In the genomic region with DNA sequence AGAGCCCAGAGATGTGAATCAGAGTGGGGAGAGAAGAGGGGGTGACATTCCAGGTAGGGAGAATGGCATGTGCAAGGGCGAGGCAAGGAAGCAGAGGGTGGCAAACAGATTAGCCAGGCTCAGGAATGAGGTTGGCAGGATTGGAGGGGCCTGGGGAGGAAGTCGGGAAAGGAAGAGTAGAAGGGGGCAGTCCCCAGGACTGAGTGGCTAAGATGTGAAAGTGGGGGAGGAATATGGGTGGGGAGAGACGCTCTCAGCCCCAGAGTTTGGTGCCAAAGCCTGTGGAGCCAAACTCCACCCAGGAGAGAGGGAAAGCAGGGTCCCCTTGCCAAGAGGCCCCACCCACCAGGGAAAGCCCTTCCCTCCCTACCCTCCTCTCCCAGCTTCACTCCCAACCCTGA, we compare ENCODE assay signal across 10 cellular contexts. TPM values are rescaled to one million over a fixed set of nuclear protein-coding genes. Genes with fewer than 3 reads are reported as not detected.
DNase-seq lines count a peak whose midpoint lies in the region; ATAC-seq, FAIRE-seq and TF ChIP-seq lines count a peak whose summit lies in the region.
"Had no signal": no experiment of that assay in that cellular context is flagged by ENCODE, and none has a peak within 500 bp of the region (broad histone marks: within the 10 kb centered on the region; RNA-seq: fewer than 3 reads in every experiment).

No MANE protein-coding gene starts in this region.

- no peak overlapping the region for H3K4ac ChIP-seq in mesenchymal stem cell (ENCODE audit: low read depth in 1 of 2, low read length in 2 of 2)

- H3K27me3 ChIP-seq in K562 (ENCODE audit: control insufficient read depth in 2 of 2, insufficient read depth in 2 of 2, low read length in 2 of 2) (no peaks in the 10 kb centered on the region), mesenchymal stem cell (ENCODE audit: control insufficient read depth in 1 of 2, insufficient read depth in 1 of 2, low read length in 2 of 2) (no peaks in the 10 kb centered on the region), transverse colon (no peaks in the 10 kb centered on the region)

- H3K18ac ChIP-seq in mesenchymal stem cell (ENCODE audit: low read depth in 1 of 2, low read length in 2 of 2), result no peak overlapping the region

- in situ Hi-C loops in K562 (cut with MboI), result no loop called here
- in situ Hi-C loops in transverse colon (cut with MboI; ENCODE audit: low pct_ligation_motif_present in 1 of 4, low pct_unique_long_range_greater_than_20kb in 1 of 4, low sequenced_read_pairs in 3 of 4), result loop anchor here in 2 of 4 donors (25.0 kb wide), 1 partner anchor 88 kb away; a partner anchor contains a TSS

- peaks cover 12% of the 10 kb centered on the region for H3K79me2 ChIP-seq in K562 (ENCODE audit: control insufficient read depth, insufficient read depth, low read length)

- no peak for DNase-seq in activated CD4-positive, alpha-beta T cell treated with anti-CD3 and anti-CD28 coated beads, Interleukin-2, amount 10 ng/mL, durations not matched to agents 24 days and 14 days
- no peak for DNase-seq in activated CD4-positive, alpha-beta T cell treated with anti-CD3 and anti-CD28 coated beads for 1 hour
- DNase-seq in K562 (ENCODE audit: extremely low read depth in 1 of 4, low spot score in 3 of 4), result no peak
- no peak for DNase-seq in mesenchymal stem cell
- no peak for DNase-seq in transverse colon
- no peak for DNase-seq in NCI-H1105 (lab: John Stamatoyannopoulos, UW)
- DNase-seq in NCI-H82 treated with DMSO at 0.1 percent for 48 hours (lab: John Stamatoyannopoulos, UW; ENCODE audit: unreplicated experiment), result no peak
- DNase-seq in NK-92 treated with Interleukin-12 subunit alpha and Interleukin-12 subunit beta, amount 100 ng/mL, for 24 hours (lab: John Stamatoyannopoulos, UW), result no peak
- DNase-seq: ACHN, SW 1271 had no signal

- no peak overlapping the region for H3K4me2 ChIP-seq in K562 (ENCODE audit: insufficient read depth, low read length)
- no peak overlapping the region for H3K4me2 ChIP-seq in mesenchymal stem cell (ENCODE audit: low read length, poor library complexity, severe bottlenecking)

- H3K4me1 Mint-ChIP-seq in activated CD4-positive, alpha-beta T cell treated with anti-CD3 and anti-CD28 coated beads, Interleukin-2, amount 10 ng/mL, durations not matched to agents 24 days and 14 days, result peaks cover 78% of the 10 kb centered on the region

- H3K36me3 ChIP-seq in K562 (ENCODE audit: control insufficient read depth, insufficient read depth, low read length) (no peaks in the 10 kb centered on the region), mesenchymal stem cell (ENCODE audit: control insufficient read depth in 1 of 2, insufficient read depth in 2 of 2, low read depth in 1 of 2, low read length in 2 of 2) (no peaks in the 10 kb centered on the region), transverse colon (no peaks in the 10 kb centered on the region)

- peak overlapping the region; percentile 26 for H2BK15ac ChIP-seq in mesenchymal stem cell (ENCODE audit: low read depth, poor library complexity, severe bottlenecking)

- peak overlapping the region; percentile 82 for H3K27ac Mint-ChIP-seq in activated CD4-positive, alpha-beta T cell treated with anti-CD3 and anti-CD28 coated beads, Interleukin-2, amount 10 ng/mL, durations not matched to agents 24 days and 14 days

- H3K27ac ChIP-seq in K562 (ENCODE audit: extremely low read depth, low read depth, low read length) (no peak overlapping the region), mesenchymal stem cell (ENCODE audit: low read length, poor library complexity, severe bottlenecking) (no peak overlapping the region), transverse colon (peak overlapping the region; percentile 49 to 96 (median 94))

- H3K4me1 ChIP-seq in K562 (replicated peaks in 1 of 2; ENCODE audit: control insufficient read depth in 2 of 2, insufficient read depth in 2 of 2, low read length in 2 of 2), result peaks cover 32 to 42% of the 10 kb centered on the region in 2 experiments
- peaks cover 34% of the 10 kb centered on the region for H3K4me1 ChIP-seq in mesenchymal stem cell (ENCODE audit: control insufficient read depth, insufficient read depth, low read depth, low read length)
- H3K4me1 ChIP-seq in transverse colon, result peaks cover 48 to 76% (median 51%) of the 10 kb centered on the region in 4 donors

- no TSS peak for BruUV-seq in K562 (replicated peaks; lab: Mats Ljungman, UMichigan)

- peak overlapping the region; percentile 47 for H3K4me3 Mint-ChIP-seq in activated CD4-positive, alpha-beta T cell treated with anti-CD3 and anti-CD28 coated beads, Interleukin-2, amount 10 ng/mL, durations not matched to agents 24 days and 14 days

- 54% methylated on average over 3 of the region's 3 CpGs for WGBS in K562 (ENCODE audit: insufficient coverage, low coverage, missing lambda C conversion rate)
- 75% methylated on average over 2 of the region's 3 CpGs for WGBS in mesenchymal stem cell
- WGBS in transverse colon (ENCODE audit: low coverage in 1 of 2), 2 donors, result 44% methylated on average over 3 of the region's 3 CpGs

- no peak overlapping the region for H4K8ac ChIP-seq in mesenchymal stem cell (ENCODE audit: low read length)

- no peak overlapping the region for H2BK120ac ChIP-seq in mesenchymal stem cell (ENCODE audit: low read depth, low read length)

- H4K91ac ChIP-seq in mesenchymal stem cell (ENCODE audit: low read length), result no peak overlapping the region

- no peak overlapping the region for H2BK12ac ChIP-seq in mesenchymal stem cell (ENCODE audit: low read length in 2 of 2)

- peaks cover 3% of the 10 kb centered on the region for H3K36me3 Mint-ChIP-seq in activated CD4-positive, alpha-beta T cell treated with anti-CD3 and anti-CD28 coated beads, Interleukin-2, amount 10 ng/mL, durations not matched to agents 24 days and 14 days (ENCODE audit: low read depth)

- H2AFZ ChIP-seq in K562 (ENCODE audit: low read depth, low read length) (peak overlapping the region; percentile 9; the same call in 1 of the 2 replicates), mesenchymal stem cell (ENCODE audit: low read depth, low read length) (no peak overlapping the region)

- TF ChIP-seq CTCF in K562 (IDR thresholded peaks at IDR 0.05 in 2 of 3, conservative IDR thresholded peaks at IDR 0.05 in 1 of 3; ENCODE audit: insufficient read depth in 2 of 3, low read depth in 1 of 3, low read length in 3 of 3) (no peak), transverse colon (IDR thresholded peaks at IDR 0.05) (no peak)

- H3K27me3 Mint-ChIP-seq in activated CD4-positive, alpha-beta T cell treated with anti-CD3 and anti-CD28 coated beads, Interleukin-2, amount 10 ng/mL, durations not matched to agents 24 days and 14 days, result no peaks in the 10 kb centered on the region

- no peaks in the 10 kb centered on the region for H3K79me1 ChIP-seq in mesenchymal stem cell (replicated peaks; ENCODE audit: low read length, poor library complexity, severe bottlenecking)

- H4K20me1 ChIP-seq in K562 (replicated peaks; ENCODE audit: control insufficient read depth, insufficient read depth, low read length), result no peaks in the 10 kb centered on the region

- no peak overlapping the region for H2BK5ac ChIP-seq in mesenchymal stem cell (ENCODE audit: low read depth, low read length, poor library complexity, severe bottlenecking)

- no peak overlapping the region for H3K23ac ChIP-seq in mesenchymal stem cell (ENCODE audit: low read length in 2 of 2)

- CTCF ChIA-PET in K562 (lab: Yijun Ruan, JAX; ENCODE audit: low intra/inter-chr PET ratio), result no interaction called here

- no peak overlapping the region for H3K14ac ChIP-seq in mesenchymal stem cell (ENCODE audit: low read length in 2 of 2)

- H3K9me3 ChIP-seq in K562 (replicated peaks; ENCODE audit: control insufficient read depth, insufficient read depth, low read depth, low read length), result no peaks in the 10 kb centered on the region
- no peaks in the 10 kb centered on the region for H3K9me3 ChIP-seq in mesenchymal stem cell (ENCODE audit: control insufficient read depth, low read length)
- no peaks in the 10 kb centered on the region for H3K9me3 ChIP-seq in transverse colon

- H3K9ac ChIP-seq in K562 (ENCODE audit: insufficient read depth in 1 of 2, low read depth in 2 of 2, low read length in 2 of 2) (peak overlapping the region in 1 of 2 experiments; percentile 75; a peak in 2 of 4 replicates), mesenchymal stem cell (ENCODE audit: low read length) (peak overlapping the region; percentile 28)

- FAIRE-seq in K562 (lab: Jason Lieb, UNC), result no peak

- peaks cover 4% of the 10 kb centered on the region for H3K9me3 Mint-ChIP-seq in activated CD4-positive, alpha-beta T cell treated with anti-CD3 and anti-CD28 coated beads, Interleukin-2, amount 10 ng/mL, durations not matched to agents 24 days and 14 days

- no peak for TF ChIP-seq RAD21 in K562 (CRISPR knock-in tag; conservative IDR thresholded peaks at IDR 0.05 in 1 of 2, IDR thresholded peaks at IDR 0.05 in 1 of 2)

- intact Hi-C loops in activated CD4-positive, alpha-beta T cell treated with anti-CD3 and anti-CD28 coated beads, Interleukin-2, amount 10 ng/mL, durations not matched to agents 24 days and 14 days (cut with micrococcal nuclease), result no loop called here
- intact Hi-C loops in K562 (cut with micrococcal nuclease), result no loop called here
- intact Hi-C loops in transverse colon (cut with DNase I; ENCODE audit: low total_unique reads), result no loop called here

- no peaks in the 10 kb centered on the region for H3K9me1 ChIP-seq in K562 (ENCODE audit: control insufficient read depth, insufficient read depth, low read length)

- TF ChIP-seq POLR2A in K562 (conservative IDR thresholded peaks at IDR 0.05), result no peak
- no peak for TF ChIP-seq POLR2A in transverse colon (IDR thresholded peaks at IDR 0.05)

- no peak for TF ChIP-seq EP300 in K562 (IDR thresholded peaks at IDR 0.05; ENCODE audit: low read length)
- TF ChIP-seq EP300 in transverse colon (IDR thresholded peaks at IDR 0.05; ENCODE audit: low read depth), result no peak

- ATAC-seq in K562, result no peak

- H2AK5ac ChIP-seq in mesenchymal stem cell (ENCODE audit: low read length, severe bottlenecking), result peak overlapping the region; percentile 51

- POLR2A ChIA-PET in K562 (lab: Yijun Ruan, JAX), result interaction anchor here (0.6 to 0.7 kb wide), 2 partner anchors 33 to 554 kb away, joined by 3 read pairs; no protein-coding TSS in a partner anchor

- H3K4me3 ChIP-seq in K562, result no peak overlapping the region
- no peak overlapping the region for H3K4me3 ChIP-seq in mesenchymal stem cell (ENCODE audit: insufficient read depth in 1 of 2, low read depth in 1 of 2, low read length in 2 of 2)
- no peak overlapping the region for H3K4me3 ChIP-seq in transverse colon

RNA-seq across cellular contexts. Expression of a gene that starts 5.5 kb away (rescaled TPM):
- total RNA-seq in activated CD4-positive, alpha-beta T cell treated with anti-CD3 and anti-CD28 coated beads, Interleukin-2, amount 10 ng/mL, durations not matched to agents 24 days and 14 days, result 405 and 419 TPM in 2 replicates
- total RNA-seq in K562 (2011; cell fraction: chromatin; rRNA removed; ENCODE audit: low replicate concordance), result 123 and 300 TPM in 2 replicates
- total RNA-seq in K562 (2011; cell fraction: nucleolus; rRNA removed), result 143 and 147 TPM in 2 replicates
- 123 and 161 TPM in 2 replicates for total RNA-seq in K562 (2011; cell fraction: nucleoplasm; rRNA removed)
- 38.4 and 57.4 TPM in 2 replicates for total RNA-seq in K562 (2014; rRNA removed)
- 22.2 and 30.2 TPM in 2 replicates for total RNA-seq in K562 (2014; rRNA removed; fragmentation: Illumina TruSeq; extraction: Trizol)
- total RNA-seq in K562 (2015; rRNA removed; fragmentation: Illumina TruSeq; extraction: Trizol), result 26.7 and 28.2 TPM in 2 replicates
- total RNA-seq in K562 (2021), result 119 and 129 TPM in 2 replicates
- 31.1 and 33.7 TPM in 2 replicates for polyA plus RNA-seq in K562 (2011; rRNA removed)
- 20.6 and 43.9 TPM in 2 replicates for polyA plus RNA-seq in K562 (2011; cell fraction: cytosol; rRNA removed)
- 215 and 430 TPM in 2 replicates for polyA plus RNA-seq in K562 (2011; cell fraction: nucleus; rRNA removed)
- polyA plus RNA-seq in K562 (2012), result 67.8 and 112 TPM in 2 replicates
- polyA plus RNA-seq in K562 (2014; fragmentation: Illumina TruSeq; extraction: Trizol), result 71.9 and 82.7 TPM in 2 replicates
- polyA plus RNA-seq in K562 (2014; fragmentation: Nextera tagmentation; extraction: Ambion mirVana), result 1 to 10 TPM; 2.5 to 3.8 TPM
- polyA plus RNA-seq in K562 (2014; rRNA removed), result 78.0 and 82.7 TPM in 2 replicates
- 8.5 and 12.0 TPM in 2 replicates for polyA minus RNA-seq in K562 (2011; rRNA and poly(A)+ RNA removed)
- polyA minus RNA-seq in K562 (2011; cell fraction: cytosol; rRNA and poly(A)+ RNA removed), result 28.2 and 32.6 TPM in 2 replicates
- 41.2 and 50.1 TPM in 2 replicates for polyA minus RNA-seq in K562 (2011; cell fraction: nucleus; rRNA and poly(A)+ RNA removed)
- polyA plus RNA-seq in mesenchymal stem cell (2013, experiment 1 of 2), result 50.4 TPM
- polyA plus RNA-seq in mesenchymal stem cell (2013, experiment 2 of 2), result 47.9 TPM
- 100 to 1,000 TPM in 1 of 4 donors, 10 to 100 TPM in 3; 19.4 to 133 (median 28.3) TPM for total RNA-seq in transverse colon

RNA-seq across cellular contexts. Expression of a gene that starts 52.2 kb away (rescaled TPM):
- 10.7 and 12.3 TPM in 2 replicates for total RNA-seq in activated CD4-positive, alpha-beta T cell treated with anti-CD3 and anti-CD28 coated beads, Interleukin-2, amount 10 ng/mL, durations not matched to agents 24 days and 14 days
- total RNA-seq in K562 (2011; cell fraction: chromatin; rRNA removed; ENCODE audit: low replicate concordance), result 18.5 and 36.8 TPM in 2 replicates
- total RNA-seq in K562 (2011; cell fraction: nucleolus; rRNA removed), result 31.2 and 31.5 TPM in 2 replicates
- 45.5 and 69.2 TPM in 2 replicates for total RNA-seq in K562 (2011; cell fraction: nucleoplasm; rRNA removed)
- 16.3 and 25.4 TPM in 2 replicates for total RNA-seq in K562 (2014; rRNA removed)
- total RNA-seq in K562 (2014; rRNA removed; fragmentation: Illumina TruSeq; extraction: Trizol), result 13.1 and 18.3 TPM in 2 replicates
- 16.1 and 16.2 TPM in 2 replicates for total RNA-seq in K562 (2015; rRNA removed; fragmentation: Illumina TruSeq; extraction: Trizol)
- total RNA-seq in K562 (2021), result 37.5 and 41.9 TPM in 2 replicates
- 10.7 and 15.7 TPM in 2 replicates for polyA plus RNA-seq in K562 (2011; rRNA removed)
- polyA plus RNA-seq in K562 (2011; cell fraction: cytosol; rRNA removed), result 16.7 and 26.0 TPM in 2 replicates
- polyA plus RNA-seq in K562 (2011; cell fraction: nucleus; rRNA removed), result 25.7 and 35.1 TPM in 2 replicates
- polyA plus RNA-seq in K562 (2012), result 22.2 and 44.4 TPM in 2 replicates
- polyA plus RNA-seq in K562 (2014; fragmentation: Illumina TruSeq; extraction: Trizol), result 28.6 and 30.4 TPM in 2 replicates
- 10 to 100 TPM; 23.5 to 26.9 TPM for polyA plus RNA-seq in K562 (2014; fragmentation: Nextera tagmentation; extraction: Ambion mirVana)
- 18.7 and 23.6 TPM in 2 replicates for polyA plus RNA-seq in K562 (2014; rRNA removed)
- 7.6 and 8.9 TPM in 2 replicates for polyA minus RNA-seq in K562 (2011; rRNA and poly(A)+ RNA removed)
- 14.8 and 17.6 TPM in 2 replicates for polyA minus RNA-seq in K562 (2011; cell fraction: cytosol; rRNA and poly(A)+ RNA removed)
- polyA minus RNA-seq in K562 (2011; cell fraction: nucleus; rRNA and poly(A)+ RNA removed), result 6.9 and 11.6 TPM in 2 replicates
- polyA plus RNA-seq in mesenchymal stem cell (2013, experiment 1 of 2), result 8.4 TPM
- 8.3 TPM for polyA plus RNA-seq in mesenchymal stem cell (2013, experiment 2 of 2)
- total RNA-seq in transverse colon, result 10 to 100 TPM; 19.9 to 76.7 (median 23.1) TPM

Comparison
In these comparisons a context has a peak if more than half of its experiments do, and no peak if none do; other contexts are left out.
1. H3K27ac ChIP-seq: peak in transverse colon (4 of 4); none in K562 (single experiment) and mesenchymal stem cell (single experiment).